2 cellular contexts compared by ENCODE assay signal in genomic region chr3:51988286-51989146, GRCh38.
TF ChIP-seq lines count a peak whose summit lies in the region.

No MANE protein-coding gene starts in this region.

TF ChIP-seq in SK-N-SH treated with all-trans-retinoic acid at 6 μM for 48 hours, 23 proteins besides CTCF, POLR2A, EP300 and RAD21:
- TF ChIP-seq ZFP30 (CRISPR knock-in tag; IDR thresholded peaks at IDR 0.05), result no peak
- no peak for TF ChIP-seq TSHZ2 (CRISPR knock-in tag; IDR thresholded peaks at IDR 0.05)
- TF ChIP-seq TCF4 (CRISPR knock-in tag; IDR thresholded peaks at IDR 0.05; ENCODE audit: borderline replicate concordance), result no peak
- TF ChIP-seq ZNF70 (CRISPR knock-in tag; IDR thresholded peaks at IDR 0.05), result no peak
- TF ChIP-seq ISL1 (CRISPR knock-in tag; IDR thresholded peaks at IDR 0.05), result no peak
- TF ChIP-seq ZFP3 (CRISPR knock-in tag; IDR thresholded peaks at IDR 0.05), result no peak
- TF ChIP-seq, protein P1, sequence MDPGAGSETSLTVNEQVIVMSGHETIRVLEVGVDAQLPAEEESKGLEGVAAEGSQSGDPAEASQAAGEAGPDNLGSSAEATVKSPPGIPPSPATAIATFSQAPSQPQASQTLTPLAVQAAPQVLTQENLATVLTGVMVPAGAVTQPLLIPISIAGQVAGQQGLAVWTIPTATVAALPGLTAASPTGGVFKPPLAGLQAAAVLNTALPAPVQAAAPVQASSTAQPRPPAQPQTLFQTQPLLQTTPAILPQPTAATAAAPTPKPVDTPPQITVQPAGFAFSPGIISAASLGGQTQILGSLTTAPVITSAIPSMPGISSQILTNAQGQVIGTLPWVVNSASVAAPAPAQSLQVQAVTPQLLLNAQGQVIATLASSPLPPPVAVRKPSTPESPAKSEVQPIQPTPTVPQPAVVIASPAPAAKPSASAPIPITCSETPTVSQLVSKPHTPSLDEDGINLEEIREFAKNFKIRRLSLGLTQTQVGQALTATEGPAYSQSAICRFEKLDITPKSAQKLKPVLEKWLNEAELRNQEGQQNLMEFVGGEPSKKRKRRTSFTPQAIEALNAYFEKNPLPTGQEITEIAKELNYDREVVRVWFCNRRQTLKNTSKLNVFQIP (CRISPR knock-in tag; IDR thresholded peaks at IDR 0.05; ENCODE audit: borderline replicate concordance, low read depth), result no peak
- TF ChIP-seq TOX (CRISPR knock-in tag; IDR thresholded peaks at IDR 0.05; ENCODE audit: borderline replicate concordance), result no peak
- TF ChIP-seq, protein P2, sequence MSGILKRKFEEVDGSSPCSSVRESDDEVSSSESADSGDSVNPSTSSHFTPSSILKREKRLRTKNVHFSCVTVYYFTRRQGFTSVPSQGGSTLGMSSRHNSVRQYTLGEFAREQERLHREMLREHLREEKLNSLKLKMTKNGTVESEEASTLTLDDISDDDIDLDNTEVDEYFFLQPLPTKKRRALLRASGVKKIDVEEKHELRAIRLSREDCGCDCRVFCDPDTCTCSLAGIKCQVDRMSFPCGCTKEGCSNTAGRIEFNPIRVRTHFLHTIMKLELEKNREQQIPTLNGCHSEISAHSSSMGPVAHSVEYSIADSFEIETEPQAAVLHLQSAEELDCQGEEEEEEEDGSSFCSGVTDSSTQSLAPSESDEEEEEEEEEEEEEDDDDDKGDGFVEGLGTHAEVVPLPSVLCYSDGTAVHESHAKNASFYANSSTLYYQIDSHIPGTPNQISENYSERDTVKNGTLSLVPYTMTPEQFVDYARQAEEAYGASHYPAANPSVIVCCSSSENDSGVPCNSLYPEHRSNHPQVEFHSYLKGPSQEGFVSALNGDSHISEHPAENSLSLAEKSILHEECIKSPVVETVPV (CRISPR knock-in tag; IDR thresholded peaks at IDR 0.05), result no peak
- no peak for TF ChIP-seq ZC3H10 (CRISPR knock-in tag; IDR thresholded peaks at IDR 0.05)
- TF ChIP-seq ESRRG (CRISPR knock-in tag; IDR thresholded peaks at IDR 0.05), result no peak
- TF ChIP-seq ARNTL (CRISPR knock-in tag; IDR thresholded peaks at IDR 0.05; ENCODE audit: borderline replicate concordance, low read depth), result no peak
- TF ChIP-seq RARB (CRISPR knock-in tag; IDR thresholded peaks at IDR 0.05), result no peak

TF ChIP-seq in SK-N-SH, 30 proteins besides CTCF, POLR2A, EP300 and RAD21:
- TF ChIP-seq NRF1 (IDR thresholded peaks at IDR 0.05; ENCODE audit: low read depth, low read length), result no peak
- no peak for TF ChIP-seq RFX5 (IDR thresholded peaks at IDR 0.05; ENCODE audit: low read length)
- no peak for TF ChIP-seq ELF1 (IDR thresholded peaks at IDR 0.05)
- no peak for TF ChIP-seq TCF12 (IDR thresholded peaks at IDR 0.05)
- no peak for TF ChIP-seq CHD2 (IDR thresholded peaks at IDR 0.05; ENCODE audit: low read length, partially characterized antibody)
- TF ChIP-seq JUND (IDR thresholded peaks at IDR 0.05), result no peak
- TF ChIP-seq GATA2 (CRISPR knock-in tag; IDR thresholded peaks at IDR 0.05), result no peak
- TF ChIP-seq FOXJ3 (CRISPR knock-in tag; IDR thresholded peaks at IDR 0.05), result no peak
- no peak for TF ChIP-seq MEF2A (IDR thresholded peaks at IDR 0.05; ENCODE audit: borderline replicate concordance, low read depth)
- no peak for TF ChIP-seq YY1 (IDR thresholded peaks at IDR 0.05; ENCODE audit: low read depth)
- TF ChIP-seq POLR2AphosphoS5 (IDR thresholded peaks at IDR 0.05; ENCODE audit: low read depth, low read length), result no peak
- no peak for TF ChIP-seq ZBTB33 (IDR thresholded peaks at IDR 0.05; ENCODE audit: borderline replicate concordance, low read depth)
- TF ChIP-seq IRF3 (IDR thresholded peaks at IDR 0.05; ENCODE audit: low read depth, low read length), result no peak
- TF ChIP-seq REST (IDR thresholded peaks at IDR 0.05; ENCODE audit: low read depth, low read length), result no peak
- TF ChIP-seq RXRA (IDR thresholded peaks at IDR 0.05; ENCODE audit: borderline replicate concordance, low read depth), result no peak
- no peak for TF ChIP-seq MXI1 (IDR thresholded peaks at IDR 0.05; ENCODE audit: low read depth, low read length)
- no peak for TF ChIP-seq USF1 (IDR thresholded peaks at IDR 0.05; ENCODE audit: borderline replicate concordance, low read depth)
- no peak for TF ChIP-seq TAF1 (IDR thresholded peaks at IDR 0.05; ENCODE audit: borderline replicate concordance, low read depth, low read length)
TF ChIP-seq in SK-N-SH: peak in this region for 0.
